ENCODE assay signal across 28 cellular contexts in genomic region chr3:54564374-54564925, GRCh38.
"Had no signal": no experiment of that assay in that cellular context is flagged by ENCODE, and none has a peak within 500 bp of the region (broad histone marks: within the 10 kb centered on the region; RNA-seq: fewer than 3 reads in every experiment).

No MANE protein-coding gene starts in this region.

- H3K4me1 ChIP-seq: lower lobe of right lung, prostate gland, right atrium auricular region, stomach, thyroid gland, vagina had no signal

- DNase-seq: effector CD8-positive, alpha-beta T cell; endodermal cell; erythroblast; foreskin melanocyte; hypothalamus; immature natural killer cell; islet precursor cell; left ventricle myocardium superior; lower lobe of right lung; mucosa of descending colon; naive B cell; stimulated activated CD4-positive, alpha-beta T cell treated with anti-CD3 and anti-CD28 coated beads, Interleukin-12 subunit alpha, Interleukin-12 subunit beta, amount 100 ng/mL, for 4 hours; stimulated activated CD4-positive, alpha-beta T cell treated with anti-CD3 and anti-CD28 coated beads, Interleukin-1b, Interleukin-23, amount 100 ng/mL, for 48 hours; stimulated activated CD4-positive, alpha-beta T cell treated with anti-CD3 and anti-CD28 coated beads, Interleukin-4, amount 100 ng/mL, for 1 hour; stimulated activated CD8-positive, alpha-beta memory T cell treated with anti-CD3 and anti-CD28 coated beads, Interleukin-4, amount 100 ng/mL, for 48 hours; stimulated activated naive CD4-positive, alpha-beta T cell; stomach; thyroid gland; trophoblast cell had no signal

- H3K4me3 ChIP-seq: lower lobe of right lung, mucosa of descending colon, prostate gland, right atrium auricular region, smooth muscle cell, stomach, thyroid gland, vagina had no signal

- H3K27ac Mint-ChIP-seq: dendritic cell treated with granulocyte-macrophage colony-stimulating factor and Interleukin-4, amounts not matched to agents 40 ng/mL and 50 ng/mL, for 4 days; endodermal cell; immature natural killer cell; memory B cell; naive B cell; natural killer cell treated with Interleukin-12 subunit alpha and Interleukin-12 subunit beta and Interleukin-15 and Interleukin-18, amount 100 ng/mL, for 72 hours had no signal

- H3K4me3 Mint-ChIP-seq: dendritic cell treated with granulocyte-macrophage colony-stimulating factor and Interleukin-4, amounts not matched to agents 40 ng/mL and 50 ng/mL, for 4 days; endodermal cell; immature natural killer cell; memory B cell; naive B cell; natural killer cell treated with Interleukin-12 subunit alpha and Interleukin-12 subunit beta and Interleukin-15 and Interleukin-18, amount 100 ng/mL, for 72 hours; neural crest cell had no signal

- ATAC-seq: left ventricle myocardium superior; lower lobe of right lung; mucosa of descending colon; natural killer cell treated with Interleukin-12 subunit alpha and Interleukin-12 subunit beta and Interleukin-15 and Interleukin-18, amount 100 ng/mL, for 72 hours; sciatic nerve had no signal

- H3K9me3 ChIP-seq: lower lobe of right lung, mucosa of descending colon, prostate gland, right atrium auricular region, thyroid gland, vagina had no signal

- H3K36me3 Mint-ChIP-seq: immature natural killer cell; memory B cell; naive B cell; natural killer cell treated with Interleukin-12 subunit alpha and Interleukin-12 subunit beta and Interleukin-15 and Interleukin-18, amount 100 ng/mL, for 72 hours had no signal

- H3K27me3 Mint-ChIP-seq: dendritic cell treated with granulocyte-macrophage colony-stimulating factor and Interleukin-4, amounts not matched to agents 40 ng/mL and 50 ng/mL, for 4 days; memory B cell; naive B cell; natural killer cell treated with Interleukin-12 subunit alpha and Interleukin-12 subunit beta and Interleukin-15 and Interleukin-18, amount 100 ng/mL, for 72 hours had no signal

- H3K27ac ChIP-seq: lower lobe of right lung, prostate gland, right atrium auricular region, stomach, thyroid gland, vagina had no signal

- H3K4me1 Mint-ChIP-seq: endodermal cell, immature natural killer cell, memory B cell, naive B cell, neural crest cell had no signal

- H3K4me2 ChIP-seq: smooth muscle cell had no signal

- H3K9me3 Mint-ChIP-seq: dendritic cell treated with granulocyte-macrophage colony-stimulating factor and Interleukin-4, amounts not matched to agents 40 ng/mL and 50 ng/mL, for 4 days; endodermal cell; memory B cell; natural killer cell treated with Interleukin-12 subunit alpha and Interleukin-12 subunit beta and Interleukin-15 and Interleukin-18, amount 100 ng/mL, for 72 hours had no signal

- H3K36me3 ChIP-seq: lower lobe of right lung, prostate gland, right atrium auricular region, stomach, thyroid gland, vagina had no signal

- H3K27me3 ChIP-seq: right atrium auricular region, stomach, thyroid gland, vagina had no signal
